8 cellular contexts compared by ENCODE assay signal in genomic region chr5:131635755-131636479, GRCh38. TPM values are rescaled to one million over a fixed set of nuclear protein-coding genes. Genes with fewer than 3 reads are reported as not detected.
A peak's percentile ranks its signal among the peaks of the same experiment; 100 is the strongest.
DNase-seq lines count a peak whose midpoint lies in the region; ATAC-seq, FAIRE-seq and TF ChIP-seq lines count a peak whose summit lies in the region.

No MANE protein-coding gene starts in this region.

- TF ChIP-seq POLR2A in GM18505 (IDR thresholded peaks at IDR 0.05; ENCODE audit: borderline replicate concordance, extremely low read depth, insufficient read depth, insufficient read length), result peak; percentile 66

- WGBS in endodermal cell (ENCODE audit: insufficient coverage in 1 of 2, insufficient read length in 1 of 2), 2 experiments, result 5 to 9% methylated on average over 14 to 16 of the region's 16 CpGs

- no peaks in the 10 kb centered on the region for H3K36me3 ChIP-seq in endodermal cell (ENCODE audit: control insufficient read depth, insufficient read depth, low read length)

- H3K27me3 ChIP-seq in endodermal cell (ENCODE audit: control insufficient read depth, insufficient read depth, low read length, poor library complexity, severe bottlenecking), result no peaks in the 10 kb centered on the region

- peak overlapping the region; percentile 92 for H3K4me3 ChIP-seq in endodermal cell (ENCODE audit: low read length)

- H3K36me3 Mint-ChIP-seq in endodermal cell (ENCODE audit: low read depth), result no peaks in the 10 kb centered on the region

- no peaks in the 10 kb centered on the region for H3K9me3 Mint-ChIP-seq in endodermal cell

- H3K9ac ChIP-seq in endodermal cell (ENCODE audit: extremely low read depth, low read length, poor library complexity, severe bottlenecking), result peak overlapping the region; percentile 90

- FAIRE-seq in HTR-8/SVneo (lab: Jason Lieb, UNC), result no peak

- H3K4me3 Mint-ChIP-seq in endodermal cell, result peak overlapping the region; percentile 96

- H3K27ac ChIP-seq in 22Rv1, result peak overlapping the region; percentile 100
- peak overlapping the region; percentile 89 for H3K27ac ChIP-seq in endodermal cell (ENCODE audit: low read depth, low read length)

- TF ChIP-seq CTCF in 22Rv1 (IDR thresholded peaks at IDR 0.05) (no peak), endodermal cell (conservative IDR thresholded peaks at IDR 0.05) (no peak)

- no peaks in the 10 kb centered on the region for H3K4me1 ChIP-seq in endodermal cell (ENCODE audit: control insufficient read depth, insufficient read depth, low read length)

- H3K27me3 Mint-ChIP-seq in endodermal cell (ENCODE audit: insufficient read depth), result no peaks in the 10 kb centered on the region

- H3K27ac Mint-ChIP-seq in endodermal cell, result peak overlapping the region; percentile 98

- no peaks in the 10 kb centered on the region for H3K9me3 ChIP-seq in endodermal cell (ENCODE audit: control insufficient read depth, low read length)

- DNase-seq in SK-N-DZ (ENCODE audit: low spot score) (peak; percentile 33), endodermal cell (no peak), myocyte (ENCODE audit: low read depth) (peak; percentile 28), HTR-8/SVneo (ENCODE audit: insufficient read length, low spot score) (no peak), GM19240 (ENCODE audit: insufficient read length, low spot score) (no peak)

- peaks cover 21% of the 10 kb centered on the region for H3K4me1 Mint-ChIP-seq in endodermal cell

- ATAC-seq in GM18505 (IDR thresholded peaks at IDR 0.05; ENCODE audit: unreplicated experiment) (no peak), GM19035 (IDR thresholded peaks at IDR 0.05; ENCODE audit: unreplicated experiment) (no peak)

RNA-seq across cellular contexts. Expression of gene RAPGEF6, which starts 0.9 kb away (rescaled TPM):
- 7.0 and 9.3 TPM in 2 replicates for polyA plus RNA-seq in SK-N-DZ (2014; cell fraction: cytosol; rRNA removed)
- polyA plus RNA-seq in SK-N-DZ (2014; cell fraction: nucleus; rRNA removed), result 15.1 and 16.7 TPM in 2 replicates
- total RNA-seq in endodermal cell (10 to 100 TPM; 19.2 to 24.0 TPM), myocyte (9.8 and 11.8 TPM in 2 replicates)
- polyA plus RNA-seq in endodermal cell (2013, experiment 1 of 2), result 17.4 TPM
- 15.6 TPM for polyA plus RNA-seq in endodermal cell (2013, experiment 2 of 2)
- 2.7 TPM for polyA plus RNA-seq in myocyte (2012)

Comparison
In these comparisons a context has a peak if more than half of its experiments do, and no peak if none do; other contexts are left out.
1. DNase-seq: peak in SK-N-DZ (single experiment) and myocyte (single experiment); none in endodermal cell (single experiment), HTR-8/SVneo (single experiment) and GM19240 (single experiment).